ENCODE assay signal across 16 cellular contexts in the genomic region with DNA sequence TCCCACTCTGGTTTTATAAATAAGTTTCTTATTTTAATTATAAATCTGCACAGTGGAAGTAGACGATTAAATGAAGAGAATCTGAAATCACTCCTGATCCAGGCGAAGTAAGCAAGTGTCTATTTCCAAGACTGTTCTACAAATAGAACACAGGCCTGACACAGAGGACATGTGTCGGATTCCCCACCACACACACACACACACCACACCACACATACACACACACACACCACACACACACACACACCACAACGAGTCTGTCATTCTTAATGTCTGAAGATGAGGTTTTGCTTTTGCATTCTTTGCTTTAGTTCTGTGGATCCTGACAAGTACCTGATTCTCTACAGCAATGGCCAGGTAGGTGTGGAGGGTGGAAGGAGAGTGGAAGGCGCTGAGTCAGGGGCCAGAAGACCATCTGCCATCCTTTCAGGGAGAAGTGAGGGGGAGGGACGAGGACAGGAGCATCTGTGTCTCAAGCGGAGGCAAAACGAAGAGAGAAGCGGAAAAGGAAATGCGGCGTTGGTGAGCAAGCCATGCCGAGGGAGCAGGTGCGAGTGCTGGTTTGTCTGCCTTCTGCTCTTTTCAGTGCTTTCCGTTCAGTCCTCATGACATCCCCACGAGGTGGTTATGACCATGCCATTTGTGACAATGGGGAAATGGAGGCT.
DNase-seq lines count a peak whose midpoint lies in the region; ATAC-seq lines count a peak whose summit lies in the region.
"Had no signal": no experiment of that assay in that cellular context is flagged by ENCODE, and none has a peak within 500 bp of the region (broad histone marks: within the 10 kb centered on the region; RNA-seq: fewer than 3 reads in every experiment).

No MANE protein-coding gene starts in this region.

- CTCF ChIA-PET in activated naive CD4-positive, alpha-beta T cell treated with anti-CD3 and anti-CD28 coated beads for 36 hours (lab: Charles Lee): interaction anchor here (1.2 to 1.4 kb wide), 2 partner anchors 63 to 910 kb away, joined by 3 to 6 read pairs; no protein-coding TSS in a partner anchor
- CTCF ChIA-PET in CD4-positive, alpha-beta memory T cell (lab: Charles Lee; ENCODE audit: partially characterized antibody): interaction anchor here (7.7 kb wide), 2 partner anchors 9 to 65 kb away, joined by 63 to 84 read pairs; no protein-coding TSS in a partner anchor

- POLR2A ChIA-PET in CD4-positive, alpha-beta memory T cell (lab: Charles Lee; ENCODE audit: partially characterized antibody): no interaction called here

- H3K9me3 ChIP-seq in CD4-positive, alpha-beta memory T cell (ENCODE audit: control insufficient read depth in 1 of 2, low read length in 2 of 2): no peaks in the 10 kb centered on the region
- H3K9me3 ChIP-seq: left lung, spleen, stomach, vagina had no signal

- intact Hi-C loops in activated naive CD4-positive, alpha-beta T cell treated with anti-CD3 and anti-CD28 coated beads for 36 hours (cut with micrococcal nuclease): loop anchor here (10.0 kb wide), 1 partner anchor 668 kb away; no protein-coding TSS in a partner anchor
- intact Hi-C loops in CD4-positive, alpha-beta memory T cell (cut with micrococcal nuclease): loop anchor here (10.0 kb wide), 3 partner anchors 238 to 1272 kb away; partner anchors contain the start of genes BRCA2 and ZAR1L

- H3K27me3 ChIP-seq in CD4-positive, alpha-beta memory T cell (ENCODE audit: insufficient read depth, low read length): no peaks in the 10 kb centered on the region
- H3K27me3 ChIP-seq: vagina had no signal

- peaks cover 55% of the 10 kb centered on the region for H3K4me1 Mint-ChIP-seq in activated naive CD4-positive, alpha-beta T cell treated with anti-CD3 and anti-CD28 coated beads for 36 hours (ENCODE audit: low read depth)
- peaks cover 28 to 50% (median 37%) of the 10 kb centered on the region in 4 donors for H3K4me1 Mint-ChIP-seq in CD4-positive, alpha-beta memory T cell

- no peaks in the 10 kb centered on the region for H3K36me3 ChIP-seq in CD4-positive, alpha-beta memory T cell (ENCODE audit: insufficient read depth, low read length)
- H3K36me3 ChIP-seq: left lung, spleen, stomach, vagina had no signal

- peaks cover 2% of the 10 kb centered on the region for H3K27me3 Mint-ChIP-seq in activated naive CD4-positive, alpha-beta T cell treated with anti-CD3 and anti-CD28 coated beads for 36 hours (ENCODE audit: low read depth)
- H3K27me3 Mint-ChIP-seq in CD4-positive, alpha-beta memory T cell: peaks cover 1 to 2% of the 10 kb centered on the region in 2 donors

- no peak for ATAC-seq in GM18861 (IDR thresholded peaks at IDR 0.05; ENCODE audit: unreplicated experiment)
- ATAC-seq: left lung had no signal

- H3K36me3 Mint-ChIP-seq in activated naive CD4-positive, alpha-beta T cell treated with anti-CD3 and anti-CD28 coated beads for 36 hours (ENCODE audit: low read depth): no peaks in the 10 kb centered on the region
- no peaks in the 10 kb centered on the region for H3K36me3 Mint-ChIP-seq in CD4-positive, alpha-beta memory T cell

- H3K27ac ChIP-seq in temporal lobe (ENCODE audit: low read depth, low read length): peak overlapping the region; percentile 44
- no peak overlapping the region for H3K27ac ChIP-seq in CD4-positive, alpha-beta memory T cell (ENCODE audit: low read depth, low read length)
- H3K27ac ChIP-seq: left lung, spleen, stomach, vagina had no signal

- peak; percentile 34 for DNase-seq in activated naive CD4-positive, alpha-beta T cell treated with anti-CD3 and anti-CD28 coated beads for 36 hours
- no peak for DNase-seq in activated naive CD4-positive, alpha-beta T cell treated with Interleukin-2 at 50 U/mL for 16 hours
- DNase-seq in RPMI8226 (peak; percentile 77), cerebellar cortex (ENCODE audit: low spot score) (peak; percentile 27), NOMO-1 treated with DMSO at 0.1 percent for 48 hours (lab: John Stamatoyannopoulos, UW; ENCODE audit: unreplicated experiment) (no peak)
- no peak for DNase-seq in CD4-positive, alpha-beta memory T cell
- DNase-seq: amniotic stem cell, Calu3, left lung, NCI-H1092, spleen, stomach had no signal

- H3K27ac Mint-ChIP-seq in activated naive CD4-positive, alpha-beta T cell treated with anti-CD3 and anti-CD28 coated beads for 36 hours: no peak overlapping the region
- peak overlapping the region in 1 of 7 donors; percentile 31 for H3K27ac Mint-ChIP-seq in CD4-positive, alpha-beta memory T cell
- H3K27ac Mint-ChIP-seq: progenitor cell of endocrine pancreas had no signal

- H3K4me3 Mint-ChIP-seq in activated naive CD4-positive, alpha-beta T cell treated with anti-CD3 and anti-CD28 coated beads for 36 hours: no peak overlapping the region
- peak overlapping the region in 3 of 8 donors; percentile 15 to 47 (median 29) for H3K4me3 Mint-ChIP-seq in CD4-positive, alpha-beta memory T cell

- H3K4me3 ChIP-seq in CD4-positive, alpha-beta memory T cell (ENCODE audit: low read length in 2 of 2): no peak overlapping the region
- H3K4me3 ChIP-seq: left lung, spleen, stomach, vagina had no signal

- no peaks in the 10 kb centered on the region for H3K9me3 Mint-ChIP-seq in activated naive CD4-positive, alpha-beta T cell treated with anti-CD3 and anti-CD28 coated beads for 36 hours
- H3K9me3 Mint-ChIP-seq in CD4-positive, alpha-beta memory T cell: no peaks in the 10 kb centered on the region

- H3K4me1 ChIP-seq in CD4-positive, alpha-beta memory T cell (ENCODE audit: insufficient read depth, low read length): peaks cover 45% of the 10 kb centered on the region

Comparison
In these comparisons a context has a peak if more than half of its experiments do, and no peak if none do; other contexts are left out.
1. DNase-seq: peak in activated naive CD4-positive, alpha-beta T cell treated with anti-CD3 and anti-CD28 coated beads for 36 hours (single experiment), RPMI8226 (single experiment) and cerebellar cortex (single experiment); none in activated naive CD4-positive, alpha-beta T cell treated with Interleukin-2 at 50 U/mL for 16 hours (single experiment), NOMO-1 treated with DMSO at 0.1 percent for 48 hours (single experiment) and CD4-positive, alpha-beta memory T cell (0 of 5).